Comparison of ENCODE assay signal across 1 cellular context in genomic region chr6:12890171-12890790, GRCh38.
TF ChIP-seq lines count a peak whose summit lies in the region.

No MANE protein-coding gene starts in this region.

TF ChIP-seq in HepG2, 621 proteins besides CTCF, POLR2A, EP300 and RAD21 (continued from another document):
- TF ChIP-seq ZNF574 (CRISPR knock-in tag; IDR thresholded peaks at IDR 0.05) (no peak), ZNF510 (CRISPR knock-in tag; IDR thresholded peaks at IDR 0.05; ENCODE audit: low read depth) (no peak), SIX4 (CRISPR knock-in tag; IDR thresholded peaks at IDR 0.05) (no peak)
TF ChIP-seq in HepG2: peak in this region for 2.
